ENCODE assay signal across 16 cellular contexts in genomic region chr3:29468150-29468549, GRCh38.
"Had no signal": no experiment of that assay in that cellular context is flagged by ENCODE, and none has a peak within 500 bp of the region (broad histone marks: within the 10 kb centered on the region; RNA-seq: fewer than 3 reads in every experiment).

No MANE protein-coding gene starts in this region.

- H3K9me3 ChIP-seq: prostate gland, tibial artery, vagina had no signal

- DNase-seq: activated CD4-positive, alpha-beta T cell treated with anti-CD3 and anti-CD28 coated beads, Interleukin-2, amount 50 U/mL, for 1 hour; activated CD8-positive, alpha-beta memory T cell treated with anti-CD3 and anti-CD28 coated beads for 24 hours; activated gamma-delta T cell treated with Interleukin-2 at 50 U/mL for 16 hours; activated naive CD8-positive, alpha-beta T cell treated with anti-CD3 and anti-CD28 coated beads for 36 hours; aorta; effector memory CD4-positive, alpha-beta T cell; head of caudate nucleus; midbrain; right cardiac atrium; stimulated activated CD4-positive, alpha-beta T cell treated with anti-CD3 and anti-CD28 coated beads, Interleukin-4, amount 100 ng/mL, for 24 hours; stimulated activated naive CD4-positive, alpha-beta T cell; tibial artery had no signal

- H3K4me1 ChIP-seq: prostate gland had no signal

- H3K36me3 ChIP-seq: prostate gland, tibial artery, vagina had no signal

- H3K27ac ChIP-seq: prostate gland, skin epidermis, tibial artery, vagina had no signal

- ATAC-seq: right cardiac atrium had no signal

- H3K4me3 ChIP-seq: lung, prostate gland, skin epidermis, tibial artery, vagina had no signal

- H3K27me3 ChIP-seq: tibial artery, vagina had no signal
